7 cellular contexts compared by ENCODE assay signal in the genomic region with DNA sequence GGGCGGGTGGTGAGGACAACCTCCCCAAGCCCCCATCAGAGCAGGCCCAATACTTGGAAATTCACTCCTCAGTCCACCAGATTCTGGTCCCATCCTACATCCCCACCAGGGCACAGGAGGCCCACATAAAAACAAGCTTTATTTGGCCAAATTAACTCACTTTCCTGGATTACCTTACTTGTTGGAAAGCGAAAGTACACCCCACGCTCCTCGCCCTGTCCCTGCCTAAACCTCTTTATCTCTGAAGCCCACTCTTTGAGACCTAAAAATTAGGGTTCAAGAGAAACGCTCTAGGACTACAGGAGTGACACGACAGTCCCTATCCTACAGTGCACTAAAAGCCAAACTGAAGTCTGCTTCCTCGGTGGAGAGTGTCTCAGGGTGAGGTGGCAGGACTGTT.
DNase-seq lines count a peak whose midpoint lies in the region; ATAC-seq, FAIRE-seq and TF ChIP-seq lines count a peak whose summit lies in the region.
"Not testable (repeated sequence)": the region's sequence is repeated elsewhere in the genome, so short reads cannot be mapped to it uniquely, and the experiment has no call there.

No MANE protein-coding gene starts in this region.

- peak overlapping the region; percentile 64 for H3K27ac Mint-ChIP-seq in mesothelial cell of epicardium

- not testable (repeated sequence) for TF ChIP-seq EP300 in K562 (IDR thresholded peaks at IDR 0.05; ENCODE audit: low read length); ovary (IDR thresholded peaks at IDR 0.05)

- FAIRE-seq in K562 (lab: Jason Lieb, UNC); kidney (lab: Jason Lieb, UNC): not testable (repeated sequence)

- not testable (repeated sequence) for H3K4me2 ChIP-seq in K562 (ENCODE audit: insufficient read depth, low read length)

- TF ChIP-seq CTCF in K562 (IDR thresholded peaks at IDR 0.05 in 2 of 3, conservative IDR thresholded peaks at IDR 0.05 in 1 of 3; ENCODE audit: insufficient read depth in 2 of 3, low read depth in 1 of 3, low read length in 3 of 3); kidney (IDR thresholded peaks at IDR 0.05; ENCODE audit: borderline replicate concordance, extremely low read depth, insufficient read depth); mesothelial cell of epicardium (IDR thresholded peaks at IDR 0.05; ENCODE audit: unreplicated experiment); ovary (IDR thresholded peaks at IDR 0.05): not testable (repeated sequence)

- not testable (repeated sequence) for H3K4me1 Mint-ChIP-seq in mesothelial cell of epicardium

- not testable (repeated sequence) for H3K4me3 ChIP-seq in K562; kidney (ENCODE audit: low read length in 2 of 2); ovary

- TSS peak; percentile 63 for BruUV-seq in K562 (replicated peaks; lab: Mats Ljungman, UMichigan)

- POLR2A ChIA-PET in K562 (lab: Yijun Ruan, JAX), result not testable (repeated sequence)

- CTCF ChIA-PET in K562 (lab: Yijun Ruan, JAX; ENCODE audit: low intra/inter-chr PET ratio), result not testable (repeated sequence)

- not testable (repeated sequence) for H3K36me3 ChIP-seq in K562 (ENCODE audit: control insufficient read depth, insufficient read depth, low read length); kidney (ENCODE audit: control insufficient read depth in 1 of 2, insufficient read depth in 2 of 2, low read length in 2 of 2); ovary

- H3K9me3 Mint-ChIP-seq in mesothelial cell of epicardium, result not testable (repeated sequence)

- not testable (repeated sequence) for H3K4me3 Mint-ChIP-seq in mesothelial cell of epicardium

- H3K4me1 ChIP-seq in K562 (replicated peaks in 1 of 2; ENCODE audit: control insufficient read depth in 2 of 2, insufficient read depth in 2 of 2, low read length in 2 of 2); kidney (ENCODE audit: control insufficient read depth in 1 of 2, insufficient read depth in 1 of 2, low read depth in 1 of 2, low read length in 2 of 2); ovary (ENCODE audit: insufficient read depth): not testable (repeated sequence)

- not testable (repeated sequence) for H3K9me1 ChIP-seq in K562 (ENCODE audit: control insufficient read depth, insufficient read depth, low read length)

- not testable (repeated sequence) for H3K27ac ChIP-seq in K562 (ENCODE audit: extremely low read depth, low read depth, low read length); kidney (ENCODE audit: low read depth in 2 of 2, low read length in 2 of 2); ovary

- ATAC-seq in K562, Right ventricle myocardium inferior: not testable (repeated sequence)

- H3K36me3 Mint-ChIP-seq in mesothelial cell of epicardium, result not testable (repeated sequence)

- not testable (repeated sequence) for TF ChIP-seq POLR2A in K562 (conservative IDR thresholded peaks at IDR 0.05); ovary (IDR thresholded peaks at IDR 0.05)

- DNase-seq in activated CD4-positive, alpha-beta T cell treated with anti-CD3 and anti-CD28 coated beads for 48 hours, result peak; percentile 1
- not testable (repeated sequence) for DNase-seq in K562 (ENCODE audit: extremely low read depth in 1 of 4, low spot score in 3 of 4)
- peak; percentile 11 for DNase-seq in Right ventricle myocardium inferior (ENCODE audit: missing footprints)
- DNase-seq in kidney, result peak; percentile 14
- DNase-seq in mesothelial cell of epicardium (ENCODE audit: low spot score in 2 of 2, unreplicated experiment in 2 of 2), result peak in 1 of 2 experiments; percentile 31
- peak in 4 of 5 donors; percentile 3 to 19 (median 5) for DNase-seq in ovary
- peak; percentile 2 for DNase-seq in stimulated activated CD4-positive, alpha-beta T cell treated with anti-CD3 and anti-CD28 coated beads, Interleukin-4, amount 100 ng/mL, for 24 hours

- 82% methylated on average over 3 of the region's 7 CpGs for WGBS in K562 (ENCODE audit: insufficient coverage, low coverage, missing lambda C conversion rate)
- 76 to 86% (median 78%) methylated on average over 4 to 5 of the region's 7 CpGs for WGBS in ovary, 3 donors

- intact Hi-C loops in K562 (cut with micrococcal nuclease); Right ventricle myocardium inferior (cut with DNase I); kidney (cut with DNase I); ovary (cut with DNase I): not testable (repeated sequence)

- TF ChIP-seq RAD21 in K562 (CRISPR knock-in tag; conservative IDR thresholded peaks at IDR 0.05 in 1 of 2, IDR thresholded peaks at IDR 0.05 in 1 of 2), result not testable (repeated sequence)

- H3K27me3 Mint-ChIP-seq in mesothelial cell of epicardium (ENCODE audit: low read depth), result not testable (repeated sequence)

- H3K27me3 ChIP-seq in K562 (ENCODE audit: control insufficient read depth in 2 of 2, insufficient read depth in 2 of 2, low read length in 2 of 2); ovary: not testable (repeated sequence)

- in situ Hi-C loops in K562 (cut with MboI), result loop anchor here (25.0 kb wide), 1 partner anchor 202 kb away; no protein-coding TSS in a partner anchor

- not testable (repeated sequence) for H3K9me3 ChIP-seq in K562 (replicated peaks; ENCODE audit: control insufficient read depth, insufficient read depth, low read depth, low read length); kidney (ENCODE audit: control insufficient read depth in 1 of 2, low read length in 2 of 2); ovary

- H4K20me1 ChIP-seq in K562 (replicated peaks; ENCODE audit: control insufficient read depth, insufficient read depth, low read length), result not testable (repeated sequence)

- H3K79me2 ChIP-seq in K562 (ENCODE audit: control insufficient read depth, insufficient read depth, low read length), result not testable (repeated sequence)

- H3K9ac ChIP-seq in K562 (ENCODE audit: insufficient read depth in 1 of 2, low read depth in 2 of 2, low read length in 2 of 2); kidney (ENCODE audit: low read length in 2 of 2): not testable (repeated sequence)

- H2AFZ ChIP-seq in K562 (ENCODE audit: low read depth, low read length), result not testable (repeated sequence)
